ENCODE assay signal across 14 cellular contexts in genomic region chr18:75167759-75168211, GRCh38. TPM values are rescaled to one million over a fixed set of nuclear protein-coding genes. Genes with fewer than 3 reads are reported as not detected.
DNase-seq lines count a peak whose midpoint lies in the region; ATAC-seq and TF ChIP-seq lines count a peak whose summit lies in the region.
"Had no signal": no experiment of that assay in that cellular context is flagged by ENCODE, and none has a peak within 500 bp of the region (broad histone marks: within the 10 kb centered on the region; RNA-seq: fewer than 3 reads in every experiment).

No MANE protein-coding gene starts in this region.

- no peak for TF ChIP-seq POLR2A in GM18505 (IDR thresholded peaks at IDR 0.05; ENCODE audit: borderline replicate concordance, extremely low read depth, insufficient read depth, insufficient read length)

- H3K4me1 ChIP-seq in psoas muscle, result peaks cover 8% of the 10 kb centered on the region

- H3K4me3 ChIP-seq in fibroblast of pulmonary artery (replicated peaks; ENCODE audit: low read depth, low read length), result no peak overlapping the region
- peak overlapping the region; percentile 13 for H3K4me3 ChIP-seq in psoas muscle
- H3K4me3 ChIP-seq: PC-9 had no signal

- H3K9me3 ChIP-seq in psoas muscle, result no peaks in the 10 kb centered on the region
- H3K9me3 ChIP-seq in T-helper 17 cell (ENCODE audit: control insufficient read depth, low read length, poor library complexity, severe bottlenecking), result no peaks in the 10 kb centered on the region

- WGBS in psoas muscle, 3 donors, result 63 to 73% (median 64%) methylated on average over 22 to 25 of the region's 25 CpGs

- no peaks in the 10 kb centered on the region for H3K36me3 Mint-ChIP-seq in T-helper 17 cell (ENCODE audit: low read depth)
- H3K36me3 Mint-ChIP-seq: CD4-positive, CD25-positive, alpha-beta regulatory T cell had no signal

- TF ChIP-seq CTCF in fibroblast of pulmonary artery (IDR thresholded peaks at IDR 0.05; ENCODE audit: low read length, missing control alignments) (no peak), psoas muscle (IDR thresholded peaks at IDR 0.05) (no peak)

- no peak overlapping the region for H3K27ac Mint-ChIP-seq in T-helper 17 cell
- H3K27ac Mint-ChIP-seq: CD4-positive, CD25-positive, alpha-beta regulatory T cell; stimulated activated naive CD8-positive, alpha-beta T cell treated with anti-CD3 and anti-CD28 coated beads, Interleukin-15, Interleukin-2, amounts not matched to agents 100 ng/mL and 50 ng/mL, for 24 hours had no signal

- peak; percentile 82 for DNase-seq in DMS79 treated with DMSO at 0.1 percent for 48 hours (lab: John Stamatoyannopoulos, UW)
- peak; percentile 8 for DNase-seq in NCI-H2196 treated with DMSO at 0.1 percent for 48 hours (lab: John Stamatoyannopoulos, UW; ENCODE audit: unreplicated experiment)
- peak; percentile 4 for DNase-seq in fibroblast of pulmonary artery (ENCODE audit: low read depth)
- DNase-seq in psoas muscle, result no peak
- no peak for DNase-seq in T-helper 17 cell
- no peak for DNase-seq in NCI-H510A (lab: John Stamatoyannopoulos, UW)
- no peak for DNase-seq in activated CD4-positive, alpha-beta T cell treated with anti-CD3 and anti-CD28 coated beads for 4 hours
- DNase-seq: activated CD4-positive, alpha-beta T cell treated with anti-CD3 and anti-CD28 coated beads, Interleukin-2, amount 50 U/mL, for 48 hours; activated effector memory CD4-positive, alpha-beta T cell treated with Interleukin-2 at 50 U/mL for 16 hours; CD4-positive, CD25-positive, alpha-beta regulatory T cell; NCI-H2171 treated with DMSO at 0.1 percent for 48 hours; PC-9 had no signal

- no peaks in the 10 kb centered on the region for H3K36me3 ChIP-seq in psoas muscle (ENCODE audit: insufficient read depth in 1 of 2, low read depth in 1 of 2)

- no peak for ATAC-seq in psoas muscle
- no peak for ATAC-seq in T-helper 17 cell
- no peak for ATAC-seq in GM18505 (IDR thresholded peaks at IDR 0.05; ENCODE audit: unreplicated experiment)

- no peak overlapping the region for H3K4me3 Mint-ChIP-seq in T-helper 17 cell
- H3K4me3 Mint-ChIP-seq: CD4-positive, CD25-positive, alpha-beta regulatory T cell; stimulated activated naive CD8-positive, alpha-beta T cell treated with anti-CD3 and anti-CD28 coated beads, Interleukin-15, Interleukin-2, amounts not matched to agents 100 ng/mL and 50 ng/mL, for 24 hours had no signal

- peaks cover 0 to under 1% (median 0%) of the 10 kb centered on the region in 3 donors for H3K27me3 ChIP-seq in psoas muscle (ENCODE audit: insufficient read depth in 3 of 3, low read length in 2 of 3)

- H3K27ac ChIP-seq in psoas muscle, result no peak overlapping the region
- H3K27ac ChIP-seq: PC-9 had no signal

- intact Hi-C loops in psoas muscle (cut with DNase I), result loop anchor here in 1 of 2 donors (10.0 kb wide), 1 partner anchor 307 kb away; no protein-coding TSS in a partner anchor

- peaks cover 26% of the 10 kb centered on the region for H3K27me3 Mint-ChIP-seq in T-helper 17 cell
- H3K27me3 Mint-ChIP-seq: stimulated activated naive CD8-positive, alpha-beta T cell treated with anti-CD3 and anti-CD28 coated beads, Interleukin-15, Interleukin-2, amounts not matched to agents 100 ng/mL and 50 ng/mL, for 24 hours had no signal

- H3K4me1 Mint-ChIP-seq in T-helper 17 cell, result peaks cover 2% of the 10 kb centered on the region
- H3K4me1 Mint-ChIP-seq: CD4-positive, CD25-positive, alpha-beta regulatory T cell had no signal

RNA-seq across cellular contexts. Expression of gene PTGR3, which starts 41.2 kb away (rescaled TPM):
- total RNA-seq in psoas muscle (10 to 100 TPM; 29.0 to 66.4 (median 52.8) TPM), T-helper 17 cell (10 to 100 TPM; 20.8 to 25.1 TPM)
- polyA plus RNA-seq in psoas muscle, result 10 to 100 TPM; 20.6 to 31.7 (median 23.6) TPM

RNA-seq across cellular contexts. Expression of gene TSHZ1, which starts 42.8 kb away (rescaled TPM):
- total RNA-seq in psoas muscle (1 to 10 TPM; 7.8 to 9.9 (median 9.8) TPM), T-helper 17 cell (10 to 100 TPM; 17.5 to 17.6 TPM)
- 10 to 100 TPM in 1 of 3 donors, 1 to 10 TPM in 2; 2.0 to 10.5 (median 3.2) TPM for polyA plus RNA-seq in psoas muscle

Comparison
In these comparisons a context has a peak if more than half of its experiments do, and no peak if none do; other contexts are left out.
1. DNase-seq: peak in DMS79 treated with DMSO at 0.1 percent for 48 hours (single experiment), NCI-H2196 treated with DMSO at 0.1 percent for 48 hours (single experiment) and fibroblast of pulmonary artery (single experiment); none in psoas muscle (0 of 2), T-helper 17 cell (0 of 3), NCI-H510A (single experiment) and activated CD4-positive, alpha-beta T cell treated with anti-CD3 and anti-CD28 coated beads for 4 hours (0 of 2).